Comparison of ENCODE assay signal across 4 cellular contexts in genomic region chr6:17070400-17070799, GRCh38. TPM values are rescaled to one million over a fixed set of nuclear protein-coding genes. Genes with fewer than 3 reads are reported as not detected.
"Had no signal": no experiment of that assay in that cellular context is flagged by ENCODE, and none has a peak within 500 bp of the region (broad histone marks: within the 10 kb centered on the region; RNA-seq: fewer than 3 reads in every experiment).

No MANE protein-coding gene starts in this region.

RNA-seq across cellular contexts. Expression of gene STMND1, which starts 31.4 kb away (rescaled TPM):
- total RNA-seq: LHCN-M2, M059J, MCF 10A, NCI-H460 had no signal
